1 cellular context compared by ENCODE assay signal in the genomic region with DNA sequence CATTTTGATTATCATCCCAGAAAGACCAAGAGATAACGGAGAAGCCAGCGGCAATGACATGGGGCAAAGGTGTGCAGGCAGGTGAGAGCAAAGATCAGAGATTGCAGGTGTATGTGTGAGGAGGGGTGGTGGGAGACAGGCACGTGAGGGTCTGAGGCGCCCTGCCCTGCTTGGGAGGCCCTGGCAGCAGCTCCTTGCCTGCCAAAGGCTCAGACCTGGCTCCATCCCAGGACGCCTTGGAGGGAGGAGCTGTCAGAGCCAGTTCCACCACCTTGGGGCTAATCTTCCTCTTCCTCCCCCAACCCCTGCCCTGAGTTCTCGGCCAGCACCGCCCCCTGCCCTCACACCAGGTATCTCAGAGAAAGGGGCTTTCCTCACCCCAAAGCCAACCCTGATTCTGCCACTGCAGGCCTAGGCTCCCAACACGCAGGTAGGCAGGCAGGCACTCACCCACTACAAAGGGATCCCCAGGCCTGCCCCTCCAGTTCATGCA.
TF ChIP-seq lines count a peak whose summit lies in the region.

No MANE protein-coding gene starts in this region.

TF ChIP-seq in HepG2, 621 proteins besides CTCF, POLR2A, EP300 and RAD21:
- TF ChIP-seq ZNF775 (CRISPR knock-in tag; IDR thresholded peaks at IDR 0.05; ENCODE audit: borderline replicate concordance) (no peak), THYN1 (CRISPR knock-in tag; IDR thresholded peaks at IDR 0.05; ENCODE audit: borderline replicate concordance, low read depth) (no peak), ZFP36L2 (CRISPR knock-in tag; IDR thresholded peaks at IDR 0.05) (no peak)
